ENCODE assay signal across 9 cellular contexts in genomic region chr6:29926795-29927427, GRCh38. TPM values are rescaled to one million over a fixed set of nuclear protein-coding genes. Genes with fewer than 3 reads are reported as not detected.
DNase-seq lines count a peak whose midpoint lies in the region; ATAC-seq, FAIRE-seq and TF ChIP-seq lines count a peak whose summit lies in the region.
"Had no signal": no experiment of that assay in that cellular context is flagged by ENCODE, and none has a peak within 500 bp of the region (broad histone marks: within the 10 kb centered on the region; RNA-seq: fewer than 3 reads in every experiment).

No MANE protein-coding gene starts in this region.

- FAIRE-seq in HepG2 (lab: Jason Lieb, UNC) = no peak
- FAIRE-seq: A204.1 had no signal

- no peak overlapping the region for H2AFZ ChIP-seq in HepG2 (ENCODE audit: low read length)

- H3K4me2 ChIP-seq in HepG2 (ENCODE audit: low read depth, low read length) = peak overlapping the region; percentile 91

- no TSS peak for BruUV-seq in HepG2 (replicated peaks; lab: Mats Ljungman, UMichigan)

- intact Hi-C loops in HepG2 (cut with micrococcal nuclease; ENCODE audit: unreplicated experiment) = loop anchor here (2.0 kb wide), 1 partner anchor 80 kb away; no protein-coding TSS in a partner anchor

- H3K9me3 ChIP-seq in KOPT-K1 (ENCODE audit: insufficient read depth, low read length, poor library complexity, severe bottlenecking) (no peaks in the 10 kb centered on the region), HepG2 (ENCODE audit: low read length) (no peaks in the 10 kb centered on the region)

- peak; percentile 41 for TF ChIP-seq RAD21 in HepG2 (CRISPR knock-in tag; IDR thresholded peaks at IDR 0.05)

- no peaks in the 10 kb centered on the region for H3K27me3 ChIP-seq in HepG2 (ENCODE audit: control insufficient read depth in 1 of 2, insufficient read depth in 2 of 2, low read length in 2 of 2)

- peak; percentile 96 for ATAC-seq in HepG2

- in situ Hi-C loops in HepG2 (cut with HindIII; ENCODE audit: extremely low pct_ligation_motif_present, low pct_unique_long_range_greater_than_20kb) = no loop called here

- TF ChIP-seq POLR2A in HepG2 (IDR thresholded peaks at IDR 0.05; ENCODE audit: insufficient read depth in 1 of 2, low read depth in 2 of 2, low read length in 2 of 2) = peak; percentile 61 to 69

- DNase-seq in NCI-H146 (lab: John Stamatoyannopoulos, UW) (peak; percentile 68), NCI-H146 treated with DMSO at 0.1 percent for 48 hours (lab: John Stamatoyannopoulos, UW; ENCODE audit: unreplicated experiment) (no peak), cerebellum (ENCODE audit: low spot score) (peak; percentile 38), HepG2 (ENCODE audit: low spot score) (peak; percentile 78), HEK293T (ENCODE audit: extremely low spot score) (no peak)
- peak; percentile 51 to 74 for DNase-seq in activated CD4-positive, alpha-beta T cell treated with anti-CD3 and anti-CD28 coated beads for 24 hours (ENCODE audit: low read depth in 2 of 2)
- DNase-seq in stimulated activated CD4-positive, alpha-beta T cell treated with anti-CD3 and anti-CD28 coated beads, TNF-alpha, amount 100 ng/mL, for 48 hours (ENCODE audit: low read depth in 3 of 3) = peak in 2 of 3 donors; percentile 75 to 83

- peak overlapping the region; percentile 81 for H3K9ac ChIP-seq in HepG2 (ENCODE audit: insufficient read depth, low read depth, low read length)

- H4K20me1 ChIP-seq in HepG2 (ENCODE audit: insufficient read depth, low read length) = no peaks in the 10 kb centered on the region

- TF ChIP-seq EP300 in HepG2 (IDR thresholded peaks at IDR 0.05; ENCODE audit: low read depth in 2 of 2, low read length in 2 of 2) (no peak), HepG2 (CRISPR knock-in tag; IDR thresholded peaks at IDR 0.05; ENCODE audit: borderline replicate concordance) (no peak)

- no peaks in the 10 kb centered on the region for H3K79me2 ChIP-seq in HepG2 (ENCODE audit: insufficient read depth, low read length)

- POLR2A ChIA-PET in HepG2 (lab: Yijun Ruan, JAX) = interaction anchor here (1.3 to 2.3 kb wide), 5 partner anchors 14 to 50 kb away, joined by 4 to 17 read pairs (median 7); partner anchors contain the start of gene HLA-A
- POLR2A ChIA-PET in HEK293T (lab: Yijun Ruan, JAX) = no interaction called here

- H3K4me1 ChIP-seq in HepG2 (ENCODE audit: insufficient read depth, low read length) = peaks cover 48% of the 10 kb centered on the region

- H3K4me3 ChIP-seq in HepG2 (replicated peaks in 1 of 3; ENCODE audit: insufficient read depth in 1 of 3, low read depth in 2 of 3, low read length in 3 of 3) = peak overlapping the region; percentile 74 to 85 (median 77)

- 1% methylated on average over 12 of the region's 54 CpGs for WGBS in HepG2 (ENCODE audit: low lambda C conversion rate)

- TF ChIP-seq CTCF in HepG2 (CRISPR knock-in tag; IDR thresholded peaks at IDR 0.05) = peak; percentile 19; the same call in 1 of the 2 replicates

- CTCF ChIA-PET in HepG2 (lab: Yijun Ruan, JAX; ENCODE audit: low intra/inter-chr PET ratio, low total read pairs) = no interaction called here
- CTCF ChIA-PET in HEK293T (lab: Yijun Ruan, JAX) = no interaction called here

- H3K36me3 ChIP-seq in KOPT-K1 (ENCODE audit: insufficient read depth, low read length) = no peaks in the 10 kb centered on the region
- no peaks in the 10 kb centered on the region for H3K36me3 ChIP-seq in HepG2 (replicated peaks in 1 of 2; ENCODE audit: control insufficient read depth in 1 of 2, insufficient read depth in 2 of 2, low read length in 2 of 2)

- H3K27ac ChIP-seq in KOPT-K1 (ENCODE audit: low read depth, low read length, poor library complexity, severe bottlenecking) (peak overlapping the region; percentile 68), HepG2 (ENCODE audit: extremely low read length, insufficient read depth, low read length) (peak overlapping the region; percentile 76)

TF ChIP-seq in HepG2, 621 proteins besides CTCF, POLR2A, EP300 and RAD21 (continues in another document):
- TF ChIP-seq FOSL1 (CRISPR knock-in tag; IDR thresholded peaks at IDR 0.05; ENCODE audit: borderline replicate concordance) = no peak
- 0 out of 2 replicates have a peak, but pooled peaks have one; percentile 38 for TF ChIP-seq SKIL (CRISPR knock-in tag; IDR thresholded peaks at IDR 0.05; ENCODE audit: borderline replicate concordance)
- 0 out of 2 replicates have a peak, but pooled peaks have one; percentile 9 for TF ChIP-seq ZSCAN31 (CRISPR knock-in tag; IDR thresholded peaks at IDR 0.05; ENCODE audit: low read depth)
- TF ChIP-seq ZNF891 (CRISPR knock-in tag; IDR thresholded peaks at IDR 0.05) = no peak
- TF ChIP-seq SP5 (CRISPR knock-in tag; IDR thresholded peaks at IDR 0.05; ENCODE audit: borderline replicate concordance, low read depth) = no peak
- TF ChIP-seq TEAD3 (CRISPR knock-in tag; optimal IDR thresholded peaks at IDR 0.05; ENCODE audit: borderline replicate concordance) = peak; percentile 52
- no peak for TF ChIP-seq ZNF782 (CRISPR knock-in tag; IDR thresholded peaks at IDR 0.05; ENCODE audit: borderline replicate concordance)
- no peak for TF ChIP-seq ZFP90 (CRISPR knock-in tag; IDR thresholded peaks at IDR 0.05; ENCODE audit: borderline replicate concordance)

TF ChIP-seq in HEK293T, 16 proteins besides CTCF, POLR2A, EP300 and RAD21:
- TF ChIP-seq ARNT (IDR thresholded peaks at IDR 0.05) = no peak
- TF ChIP-seq NFRKB (IDR thresholded peaks at IDR 0.05) = no peak
- TF ChIP-seq, protein P1, sequence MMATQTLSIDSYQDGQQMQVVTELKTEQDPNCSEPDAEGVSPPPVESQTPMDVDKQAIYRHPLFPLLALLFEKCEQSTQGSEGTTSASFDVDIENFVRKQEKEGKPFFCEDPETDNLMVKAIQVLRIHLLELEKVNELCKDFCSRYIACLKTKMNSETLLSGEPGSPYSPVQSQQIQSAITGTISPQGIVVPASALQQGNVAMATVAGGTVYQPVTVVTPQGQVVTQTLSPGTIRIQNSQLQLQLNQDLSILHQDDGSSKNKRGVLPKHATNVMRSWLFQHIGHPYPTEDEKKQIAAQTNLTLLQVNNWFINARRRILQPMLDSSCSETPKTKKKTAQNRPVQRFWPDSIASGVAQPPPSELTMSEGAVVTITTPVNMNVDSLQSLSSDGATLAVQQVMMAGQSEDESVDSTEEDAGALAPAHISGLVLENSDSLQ (IDR thresholded peaks at IDR 0.05) = no peak
- no peak for TF ChIP-seq LEF1 (IDR thresholded peaks at IDR 0.05; ENCODE audit: borderline replicate concordance)
- TF ChIP-seq FOXM1 (IDR thresholded peaks at IDR 0.05; ENCODE audit: borderline replicate concordance) = no peak
- no peak for TF ChIP-seq BHLHE40 (IDR thresholded peaks at IDR 0.05; ENCODE audit: borderline replicate concordance)
- TF ChIP-seq SUZ12 (IDR thresholded peaks at IDR 0.05) = no peak
- TF ChIP-seq ELF4 (IDR thresholded peaks at IDR 0.05) = no peak

RNA-seq across cellular contexts. Expression of gene HLA-A, which starts 15.4 kb away (rescaled TPM):
- total RNA-seq in cerebellum (38.9 TPM), HepG2 (2016; rRNA removed; fragmentation: Illumina TruSeq; extraction: Trizol) (131 and 345 TPM in 2 replicates)
- total RNA-seq in HepG2 (2016; cell fraction: cytosol; rRNA removed; fragmentation: Illumina TruSeq; extraction: Trizol; ENCODE audit: low read depth) = 40.4 and 40.8 TPM in 2 replicates
- total RNA-seq in HepG2 (2016; cell fraction: insoluble cytoplasmic fraction; rRNA removed; fragmentation: Illumina TruSeq; extraction: Trizol) = 123 and 365 TPM in 2 replicates
- total RNA-seq in HepG2 (2016; cell fraction: membrane; rRNA removed; fragmentation: Illumina TruSeq; extraction: Trizol) = 56.7 and 57.0 TPM in 2 replicates
- 268 and 300 TPM in 2 replicates for total RNA-seq in HepG2 (2016; cell fraction: nucleus; rRNA removed; fragmentation: Illumina TruSeq; extraction: Trizol)
- 527 and 598 TPM in 2 replicates for polyA plus RNA-seq in HepG2 (2011; rRNA removed)
- polyA plus RNA-seq in HepG2 (2011; cell fraction: cytosol; rRNA removed) = 540 and 603 TPM in 2 replicates
- 321 and 388 TPM in 2 replicates for polyA plus RNA-seq in HepG2 (2011; cell fraction: nucleus; rRNA removed)
- polyA plus RNA-seq in HepG2 (2012) = 267 and 414 TPM in 2 replicates
- 46.2 and 49.2 TPM in 2 replicates for polyA plus RNA-seq in HepG2 (2016; cell fraction: cytosol; fragmentation: Illumina TruSeq; extraction: Trizol; ENCODE audit: low read depth)
- polyA plus RNA-seq in HepG2 (2016; cell fraction: insoluble cytoplasmic fraction; fragmentation: Illumina TruSeq; extraction: Trizol; ENCODE audit: low read depth) = 135 and 142 TPM in 2 replicates
- 49.9 and 54.4 TPM in 2 replicates for polyA plus RNA-seq in HepG2 (2016; cell fraction: membrane; fragmentation: Illumina TruSeq; extraction: Trizol; ENCODE audit: low read depth)
- 529 and 565 TPM in 2 replicates for polyA plus RNA-seq in HepG2 (2016; cell fraction: nucleus; fragmentation: Illumina TruSeq; extraction: Trizol; ENCODE audit: insufficient read depth, low read depth)
- polyA minus RNA-seq in HepG2 (2011; rRNA and poly(A)+ RNA removed; ENCODE audit: low replicate concordance) = 311 and 488 TPM in 2 replicates
- polyA minus RNA-seq in HepG2 (2011; cell fraction: cytosol; rRNA and poly(A)+ RNA removed) = 211 and 252 TPM in 2 replicates
- 56.9 and 83.0 TPM in 2 replicates for polyA minus RNA-seq in HepG2 (2011; cell fraction: nucleus; rRNA and poly(A)+ RNA removed)

Comparison
In these comparisons a context has a peak if more than half of its experiments do, and no peak if none do; other contexts are left out.
1. DNase-seq: peak in NCI-H146 (single experiment), activated CD4-positive, alpha-beta T cell treated with anti-CD3 and anti-CD28 coated beads for 24 hours (2 of 2), cerebellum (single experiment), HepG2 (single experiment) and stimulated activated CD4-positive, alpha-beta T cell treated with anti-CD3 and anti-CD28 coated beads, TNF-alpha, amount 100 ng/mL, for 48 hours (2 of 3); none in NCI-H146 treated with DMSO at 0.1 percent for 48 hours (single experiment) and HEK293T (single experiment).